ENCODE assay signal across 1 cellular context in the genomic region with DNA sequence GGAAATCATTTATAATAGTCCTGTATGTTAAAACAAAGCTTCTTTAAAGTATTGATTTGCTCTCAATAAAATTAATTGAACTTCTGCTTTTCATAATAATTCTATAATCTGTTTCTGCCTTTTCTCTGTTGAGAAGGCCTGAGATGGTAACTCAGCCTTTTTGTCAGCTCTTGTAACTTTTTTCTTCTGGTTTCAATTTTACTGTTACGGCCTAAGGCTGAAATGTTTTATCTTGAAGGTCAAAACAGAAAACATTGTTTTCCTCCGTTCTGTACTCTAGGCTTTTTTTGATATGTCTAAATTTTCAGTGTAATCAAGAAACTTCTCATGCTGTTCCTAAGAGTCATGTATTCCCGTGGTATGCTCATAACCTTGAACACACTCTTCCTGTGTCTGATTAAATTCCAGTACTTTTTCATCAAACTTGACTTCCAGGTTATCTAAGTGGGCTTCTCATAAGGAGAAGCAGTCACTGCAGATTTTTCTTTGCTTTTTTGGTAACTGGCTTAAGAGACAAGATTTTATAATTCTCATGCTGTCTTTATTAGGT.
TF ChIP-seq lines count a peak whose summit lies in the region.

No MANE protein-coding gene starts in this region.

TF ChIP-seq in K562, 482 proteins besides CTCF, POLR2A, EP300 and RAD21 (continued from another document):
- TF ChIP-seq, protein P1, sequence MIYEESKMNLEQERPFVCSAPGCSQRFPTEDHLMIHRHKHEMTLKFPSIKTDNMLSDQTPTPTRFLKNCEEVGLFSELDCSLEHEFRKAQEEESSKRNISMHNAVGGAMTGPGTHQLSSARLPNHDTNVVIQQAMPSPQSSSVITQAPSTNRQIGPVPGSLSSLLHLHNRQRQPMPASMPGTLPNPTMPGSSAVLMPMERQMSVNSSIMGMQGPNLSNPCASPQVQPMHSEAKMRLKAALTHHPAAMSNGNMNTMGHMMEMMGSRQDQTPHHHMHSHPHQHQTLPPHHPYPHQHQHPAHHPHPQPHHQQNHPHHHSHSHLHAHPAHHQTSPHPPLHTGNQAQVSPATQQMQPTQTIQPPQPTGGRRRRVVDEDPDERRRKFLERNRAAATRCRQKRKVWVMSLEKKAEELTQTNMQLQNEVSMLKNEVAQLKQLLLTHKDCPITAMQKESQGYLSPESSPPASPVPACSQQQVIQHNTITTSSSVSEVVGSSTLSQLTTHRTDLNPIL (CRISPR knock-in tag; IDR thresholded peaks at IDR 0.05), result no peak
- TF ChIP-seq ZNF311 (CRISPR knock-in tag; IDR thresholded peaks at IDR 0.05) (no peak), ILK (tag; IDR thresholded peaks at IDR 0.05; ENCODE audit: borderline replicate concordance, low read depth) (no peak), SETDB1 (IDR thresholded peaks at IDR 0.05; ENCODE audit: low read length) (no peak)
- TF ChIP-seq, protein P2, sequence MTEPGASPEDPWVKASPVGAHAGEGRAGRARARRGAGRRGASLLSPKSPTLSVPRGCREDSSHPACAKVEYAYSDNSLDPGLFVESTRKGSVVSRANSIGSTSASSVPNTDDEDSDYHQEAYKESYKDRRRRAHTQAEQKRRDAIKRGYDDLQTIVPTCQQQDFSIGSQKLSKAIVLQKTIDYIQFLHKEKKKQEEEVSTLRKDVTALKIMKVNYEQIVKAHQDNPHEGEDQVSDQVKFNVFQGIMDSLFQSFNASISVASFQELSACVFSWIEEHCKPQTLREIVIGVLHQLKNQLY (CRISPR knock-in tag; conservative IDR thresholded peaks at IDR 0.05), result no peak
